ENCODE assay signal across 17 cellular contexts in the genomic region with DNA sequence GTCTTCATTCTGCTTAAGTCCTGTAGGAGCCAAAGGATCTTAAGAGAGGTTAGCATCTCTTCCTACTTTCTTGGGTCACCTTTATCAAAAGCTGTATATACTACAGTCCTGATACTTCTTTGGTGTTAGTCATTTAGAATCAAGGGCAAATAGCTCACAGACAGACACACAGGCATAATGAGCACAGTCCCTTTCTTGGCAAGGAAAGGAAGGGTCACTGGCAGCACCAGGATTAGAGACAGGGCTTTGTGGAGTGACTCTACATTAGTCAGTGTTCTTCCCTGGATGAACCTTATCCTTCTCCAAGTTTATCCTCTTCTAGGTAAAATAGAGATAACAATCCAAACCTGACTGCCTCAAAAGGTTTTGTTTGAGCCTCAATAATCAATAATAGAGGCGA. TPM values are rescaled to one million over a fixed set of nuclear protein-coding genes. Genes with fewer than 3 reads are reported as not detected.
A peak's percentile ranks its signal among the peaks of the same experiment; 100 is the strongest.
DNase-seq lines count a peak whose midpoint lies in the region; FAIRE-seq and TF ChIP-seq lines count a peak whose summit lies in the region.
"Had no signal": no experiment of that assay in that cellular context is flagged by ENCODE, and none has a peak within 500 bp of the region (broad histone marks: within the 10 kb centered on the region; RNA-seq: fewer than 3 reads in every experiment).

No MANE protein-coding gene starts in this region.

- H3K27me3 Mint-ChIP-seq in HFFc6 (ENCODE audit: insufficient read depth): no peaks in the 10 kb centered on the region; the same call in none of the 2 replicates
- no peaks in the 10 kb centered on the region for H3K27me3 Mint-ChIP-seq in astrocyte (ENCODE audit: low read depth, unreplicated experiment)

- no peaks in the 10 kb centered on the region for H4K20me1 ChIP-seq in astrocyte (ENCODE audit: insufficient read depth, low read length)

- H3K27ac Mint-ChIP-seq in HFFc6 (peak overlapping the region; percentile 38; the same call in 1 of the 2 replicates), astrocyte (ENCODE audit: unreplicated experiment) (peak overlapping the region; percentile 73)
- H3K27ac Mint-ChIP-seq: CD14-positive monocyte; CD8-positive, alpha-beta T cell; GM23338 had no signal

- H3K4me3 ChIP-seq in astrocyte (ENCODE audit: insufficient read depth, low read depth, low read length) (no peak overlapping the region), thyroid gland (replicated peaks in 1 of 3) (no peak overlapping the region)
- H3K4me3 ChIP-seq: GM23338 had no signal

- no peak for FAIRE-seq in astrocyte (lab: Jason Lieb, UNC)
- FAIRE-seq: A204.1 had no signal

- H3K79me2 ChIP-seq in astrocyte (ENCODE audit: insufficient read depth, low read length): no peaks in the 10 kb centered on the region

- no peaks in the 10 kb centered on the region for H3K36me3 ChIP-seq in astrocyte (ENCODE audit: insufficient read depth, low read length)
- H3K36me3 ChIP-seq in thyroid gland: no peaks in the 10 kb centered on the region
- H3K36me3 ChIP-seq: BE2C had no signal

- no peak for TF ChIP-seq POLR2A in thyroid gland (IDR thresholded peaks at IDR 0.05)

- intact Hi-C loops in thyroid gland (cut with DNase I): no loop called here

- H3K4me1 ChIP-seq in astrocyte (ENCODE audit: insufficient read depth, low read length): peaks cover 10% of the 10 kb centered on the region
- no peaks in the 10 kb centered on the region for H3K4me1 ChIP-seq in thyroid gland
- H3K4me1 ChIP-seq: BE2C had no signal

- DNase-seq in Daoy (ENCODE audit: low read depth) (peak; percentile 45), HFFc6 (no peak), astrocyte (ENCODE audit: low read depth) (no peak), kidney tubule cell (ENCODE audit: low spot score) (peak; percentile 51), NCI-H2171 treated with DMSO at 0.1 percent for 48 hours (lab: John Stamatoyannopoulos, UW) (no peak), thyroid gland (no peak), medulla oblongata (ENCODE audit: extremely low spot score) (no peak)
- DNase-seq: BE2C; CD8-positive, alpha-beta T cell; COR-L47; DMS153; DMS79 treated with DMSO at 0.1 percent for 48 hours; GF-D8; H7 had no signal

- H3K9me3 Mint-ChIP-seq in HFFc6 (no peaks in the 10 kb centered on the region), astrocyte (ENCODE audit: unreplicated experiment) (no peaks in the 10 kb centered on the region)
- H3K9me3 Mint-ChIP-seq: CD8-positive, alpha-beta T cell; GM23338 had no signal

- no peak overlapping the region for H2AFZ ChIP-seq in astrocyte (ENCODE audit: low read depth, low read length)
- H2AFZ ChIP-seq: GM23338 had no signal

- no peak overlapping the region for H3K4me3 Mint-ChIP-seq in HFFc6
- H3K4me3 Mint-ChIP-seq in astrocyte (ENCODE audit: unreplicated experiment): no peak overlapping the region
- H3K4me3 Mint-ChIP-seq: CD14-positive monocyte; CD8-positive, alpha-beta T cell; GM23338 had no signal

- H3K27me3 ChIP-seq in astrocyte (ENCODE audit: insufficient read depth, low read length): no peaks in the 10 kb centered on the region
- no peaks in the 10 kb centered on the region for H3K27me3 ChIP-seq in thyroid gland
- H3K27me3 ChIP-seq: BE2C had no signal

- no peak for TF ChIP-seq CTCF in HFFc6 (IDR thresholded peaks at IDR 0.05)
- TF ChIP-seq CTCF in astrocyte (IDR thresholded peaks at IDR 0.05; ENCODE audit: insufficient read depth, low read depth, low read length): no peak
- TF ChIP-seq CTCF in thyroid gland (IDR thresholded peaks at IDR 0.05): no peak

- H3K36me3 Mint-ChIP-seq in HFFc6 (ENCODE audit: low read depth) (no peaks in the 10 kb centered on the region), astrocyte (ENCODE audit: low read depth, unreplicated experiment) (no peaks in the 10 kb centered on the region)
- H3K36me3 Mint-ChIP-seq: CD14-positive monocyte; CD8-positive, alpha-beta T cell had no signal

- peaks cover 62% of the 10 kb centered on the region for H3K4me1 Mint-ChIP-seq in HFFc6 (ENCODE audit: low read depth)
- H3K4me1 Mint-ChIP-seq in astrocyte (ENCODE audit: low read depth, unreplicated experiment): peaks cover 43% of the 10 kb centered on the region
- H3K4me1 Mint-ChIP-seq: CD14-positive monocyte had no signal

- no peak overlapping the region for H3K4me2 ChIP-seq in astrocyte (ENCODE audit: low read length)
- H3K4me2 ChIP-seq: GM23338 had no signal

- H3K27ac ChIP-seq in astrocyte (ENCODE audit: low read depth, low read length) (peak overlapping the region; percentile 53), thyroid gland (no peak overlapping the region)

- no peaks in the 10 kb centered on the region for H3K9me3 ChIP-seq in astrocyte (ENCODE audit: insufficient read depth, low read depth, low read length)
- H3K9me3 ChIP-seq in thyroid gland: no peaks in the 10 kb centered on the region
- H3K9me3 ChIP-seq: BE2C had no signal

- no peak overlapping the region for H3K9ac ChIP-seq in astrocyte (ENCODE audit: low read length)

- WGBS in thyroid gland, 2 donors: 95 to 96% methylated on average over 1 of the region's 1 CpG

RNA-seq across cellular contexts. Expression of gene NCKAP5, which starts 40.0 kb away (rescaled TPM):
- total RNA-seq in Daoy (2014; rRNA removed; shearing (Covaris generic)): 8.4 and 8.8 TPM in 2 replicates
- 1 to 10 TPM in 4 of 6 experiments, under 1 TPM in 2; 0.31 to 4.0 (median 3.1) TPM for total RNA-seq in HFFc6 (2021; fragmentation: NEBNext Ultra II Directional; extraction: Animal tissue kit (Norgen Biotek cat#: 25700))
- total RNA-seq in astrocyte: 1.5 and 2.7 TPM in 2 replicates
- 1 to 10 TPM in 1 of 4 donors, under 1 TPM in 3; 0.45 to 1.2 (median 0.76) TPM for total RNA-seq in thyroid gland
- total RNA-seq: CD8-positive, alpha-beta T cell had no signal

Comparison
In these comparisons a context has a peak if more than half of its experiments do, and no peak if none do; other contexts are left out.
1. DNase-seq: peak in Daoy (single experiment) and kidney tubule cell (single experiment); none in HFFc6 (single experiment), astrocyte (single experiment), NCI-H2171 treated with DMSO at 0.1 percent for 48 hours (single experiment), thyroid gland (0 of 2) and medulla oblongata (single experiment).